ENCODE assay signal across 35 cellular contexts in genomic region chr2:232449964-232450363, GRCh38. TPM values are rescaled to one million over a fixed set of nuclear protein-coding genes. Genes with fewer than 3 reads are reported as not detected.
DNase-seq lines count a peak whose midpoint lies in the region; ATAC-seq, FAIRE-seq and TF ChIP-seq lines count a peak whose summit lies in the region.
"Had no signal": no experiment of that assay in that cellular context is flagged by ENCODE, and none has a peak within 500 bp of the region (broad histone marks: within the 10 kb centered on the region; RNA-seq: fewer than 3 reads in every experiment).

No MANE protein-coding gene starts in this region.

- no peaks in the 10 kb centered on the region for H3K9me3 Mint-ChIP-seq in activated CD8-positive, alpha-beta T cell treated with anti-CD3 and anti-CD28 coated beads for 36 hours
- H3K9me3 Mint-ChIP-seq in activated CD8-positive, alpha-beta T cell treated with anti-CD3 and anti-CD28 coated beads, Interleukin-2, amount 10 ng/mL, durations not matched to agents 7 days and 5 days (ENCODE audit: insufficient read depth) = no peaks in the 10 kb centered on the region
- H3K9me3 Mint-ChIP-seq: activated T-cell treated with anti-CD3 and anti-CD28 coated beads, Interleukin-2, amount 50 U/mL, for 4 hours; CD4-positive, alpha-beta T cell; central memory CD8-positive, alpha-beta T cell; dendritic cell treated with granulocyte-macrophage colony-stimulating factor and Interleukin-4, amounts not matched to agents 40 ng/mL and 50 ng/mL, for 4 days; nephron had no signal

- CTCF ChIA-PET in activated CD8-positive, alpha-beta T cell treated with anti-CD3 and anti-CD28 coated beads for 36 hours (lab: Charles Lee) = interaction anchor here (1.1 to 1.6 kb wide), 2 partner anchors 72 to 74 kb away, joined by 3 to 6 read pairs; no protein-coding TSS in a partner anchor
- CTCF ChIA-PET in activated CD8-positive, alpha-beta T cell treated with anti-CD3 and anti-CD28 coated beads, Interleukin-2, amount 10 ng/mL, durations not matched to agents 7 days and 5 days (lab: Charles Lee) = no interaction called here

- peak; percentile 27 for DNase-seq in activated CD8-positive, alpha-beta T cell treated with anti-CD3 and anti-CD28 coated beads for 36 hours
- DNase-seq in activated CD8-positive, alpha-beta T cell treated with anti-CD3 and anti-CD28 coated beads, Interleukin-2, amount 10 ng/mL, durations not matched to agents 7 days and 5 days = no peak
- DNase-seq in UCSD-AML1 (lab: John Stamatoyannopoulos, UW; ENCODE audit: unreplicated experiment) = peak; percentile 20
- peak; percentile 16 for DNase-seq in lower lobe of right lung
- DNase-seq in CD1c-positive myeloid dendritic cell (ENCODE audit: extremely low spot score) = no peak
- DNase-seq in H54 (ENCODE audit: insufficient read length, low spot score) = no peak
- DNase-seq in HT-29 (ENCODE audit: low spot score) = no peak
- DNase-seq: activated gamma-delta T cell; activated T-cell treated with anti-CD3 and anti-CD28 coated beads, Interleukin-2, amount 50 U/mL, for 4 hours; CD4-positive, alpha-beta T cell; EL; esophagus squamous epithelium; foreskin keratinocyte; GOT3; KG1; MG63; NCI-H1105 treated with DMSO at 0.1 percent for 48 hours; NCI-H187 treated with DMSO at 0.1 percent for 48 hours; NCI-H2171 treated with DMSO at 0.1 percent for 48 hours; NCI-H510A treated with DMSO at 0.1 percent for 48 hours; ovary; stimulated activated naive CD4-positive, alpha-beta T cell treated with Interleukin-2 at 50 U/mL for 16 hours; T-helper 17 cell had no signal

- no peaks in the 10 kb centered on the region for H3K9me2 ChIP-seq in DOHH2 (replicated peaks; ENCODE audit: control insufficient read depth, low read length)

- no peak overlapping the region for H3K27ac Mint-ChIP-seq in activated CD8-positive, alpha-beta T cell treated with anti-CD3 and anti-CD28 coated beads for 36 hours
- no peak overlapping the region for H3K27ac Mint-ChIP-seq in activated CD8-positive, alpha-beta T cell treated with anti-CD3 and anti-CD28 coated beads, Interleukin-2, amount 10 ng/mL, durations not matched to agents 7 days and 5 days
- H3K27ac Mint-ChIP-seq: CD4-positive, alpha-beta T cell; dendritic cell treated with granulocyte-macrophage colony-stimulating factor and Interleukin-4, amounts not matched to agents 40 ng/mL and 50 ng/mL, for 4 days; nephron; T-helper 17 cell had no signal

- no peak overlapping the region for H3K27ac ChIP-seq in DOHH2 (ENCODE audit: low read depth, low read length)
- no peak overlapping the region for H3K27ac ChIP-seq in lower lobe of right lung
- H3K27ac ChIP-seq: esophagus squamous epithelium, foreskin keratinocyte, ovary, SK-N-MC, thoracic aorta had no signal

- H3K36me3 Mint-ChIP-seq in activated CD8-positive, alpha-beta T cell treated with anti-CD3 and anti-CD28 coated beads for 36 hours (ENCODE audit: low read depth) = no peaks in the 10 kb centered on the region
- no peaks in the 10 kb centered on the region for H3K36me3 Mint-ChIP-seq in activated CD8-positive, alpha-beta T cell treated with anti-CD3 and anti-CD28 coated beads, Interleukin-2, amount 10 ng/mL, durations not matched to agents 7 days and 5 days (ENCODE audit: low read depth)

- peaks cover 20% of the 10 kb centered on the region for H3K4me1 Mint-ChIP-seq in activated CD8-positive, alpha-beta T cell treated with anti-CD3 and anti-CD28 coated beads for 36 hours (ENCODE audit: low read depth)
- H3K4me1 Mint-ChIP-seq in activated CD8-positive, alpha-beta T cell treated with anti-CD3 and anti-CD28 coated beads, Interleukin-2, amount 10 ng/mL, durations not matched to agents 7 days and 5 days (ENCODE audit: low read depth) = no peaks in the 10 kb centered on the region
- H3K4me1 Mint-ChIP-seq: central memory CD8-positive, alpha-beta T cell; T-helper 17 cell had no signal

- POLR2A ChIA-PET in activated CD8-positive, alpha-beta T cell treated with anti-CD3 and anti-CD28 coated beads for 36 hours (lab: Charles Lee) = no interaction called here
- POLR2A ChIA-PET in activated CD8-positive, alpha-beta T cell treated with anti-CD3 and anti-CD28 coated beads, Interleukin-2, amount 10 ng/mL, durations not matched to agents 7 days and 5 days (lab: Charles Lee) = no interaction called here

- peak overlapping the region; percentile 26; the same call in 1 of the 2 replicates for H3K4me2 ChIP-seq in DOHH2 (ENCODE audit: low read length)
- H3K4me2 ChIP-seq: smooth muscle cell had no signal

- no peak for TF ChIP-seq POLR2A in H54 (IDR thresholded peaks at IDR 0.05; ENCODE audit: low read depth, low read length)

- H3K9me3 ChIP-seq in DOHH2 (ENCODE audit: control insufficient read depth, insufficient read depth, low read length) (no peaks in the 10 kb centered on the region), lower lobe of right lung (no peaks in the 10 kb centered on the region)
- H3K9me3 ChIP-seq: esophagus squamous epithelium, MG63, ovary, thoracic aorta had no signal

- H3K4me3 Mint-ChIP-seq in activated CD8-positive, alpha-beta T cell treated with anti-CD3 and anti-CD28 coated beads for 36 hours = no peak overlapping the region
- H3K4me3 Mint-ChIP-seq in activated CD8-positive, alpha-beta T cell treated with anti-CD3 and anti-CD28 coated beads, Interleukin-2, amount 10 ng/mL, durations not matched to agents 7 days and 5 days = no peak overlapping the region
- H3K4me3 Mint-ChIP-seq: activated T-cell treated with anti-CD3 and anti-CD28 coated beads, Interleukin-2, amount 50 U/mL, for 4 hours; CD4-positive, alpha-beta T cell; central memory CD8-positive, alpha-beta T cell; dendritic cell treated with granulocyte-macrophage colony-stimulating factor and Interleukin-4, amounts not matched to agents 40 ng/mL and 50 ng/mL, for 4 days; nephron; T-helper 17 cell had no signal

- H3K27me3 ChIP-seq in DOHH2 (ENCODE audit: control insufficient read depth, low read length) (no peaks in the 10 kb centered on the region), lower lobe of right lung (ENCODE audit: low read depth) (no peaks in the 10 kb centered on the region)
- H3K27me3 ChIP-seq: MG63, ovary had no signal

- H3K36me3 ChIP-seq in DOHH2 (ENCODE audit: control insufficient read depth, low read length) = no peaks in the 10 kb centered on the region
- H3K36me3 ChIP-seq in lower lobe of right lung = no peaks in the 10 kb centered on the region
- H3K36me3 ChIP-seq: esophagus squamous epithelium, MG63, ovary, thoracic aorta had no signal

- FAIRE-seq in H54 (lab: Jason Lieb, UNC) = no peak
- FAIRE-seq: A204.1, endometrium, keratinocyte had no signal

- H3K4me3 ChIP-seq in DOHH2 (ENCODE audit: low read length) (no peak overlapping the region), lower lobe of right lung (no peak overlapping the region)
- H3K4me3 ChIP-seq: esophagus squamous epithelium, lung, MG63, ovary, SK-N-MC, smooth muscle cell, thoracic aorta had no signal

- peak; percentile 30 for ATAC-seq in activated CD8-positive, alpha-beta T cell treated with anti-CD3 and anti-CD28 coated beads for 36 hours
- no peak for ATAC-seq in activated CD8-positive, alpha-beta T cell treated with anti-CD3 and anti-CD28 coated beads, Interleukin-2, amount 10 ng/mL, durations not matched to agents 7 days and 5 days
- ATAC-seq in lower lobe of right lung = no peak
- ATAC-seq: activated T-cell treated with anti-CD3 and anti-CD28 coated beads, Interleukin-2, amount 50 U/mL, for 4 hours; foreskin keratinocyte; T-helper 17 cell had no signal

- intact Hi-C loops in activated CD8-positive, alpha-beta T cell treated with anti-CD3 and anti-CD28 coated beads for 36 hours (cut with micrococcal nuclease) = loop anchor here (5.0 kb wide), 2 partner anchors 72 to 113 kb away; partner anchors contain the start of gene PRSS56
- intact Hi-C loops in lower lobe of right lung (cut with DNase I) = no loop called here

- H3K79me2 ChIP-seq in DOHH2 (ENCODE audit: control insufficient read depth, low read length) = no peaks in the 10 kb centered on the region

- H3F3A ChIP-seq in DOHH2 (ENCODE audit: control insufficient read depth, insufficient read depth) = peaks cover 3% of the 10 kb centered on the region; the same call in 1 of the 2 replicates

- TF ChIP-seq CTCF in activated CD8-positive, alpha-beta T cell treated with anti-CD3 and anti-CD28 coated beads for 36 hours (IDR thresholded peaks at IDR 0.05) = no peak
- TF ChIP-seq CTCF in DOHH2 (IDR thresholded peaks at IDR 0.05; ENCODE audit: low read depth, low read length, poor library complexity, severe bottlenecking) (no peak), lower lobe of right lung (IDR thresholded peaks at IDR 0.05) (no peak)

- no peaks in the 10 kb centered on the region for H3K27me3 Mint-ChIP-seq in activated CD8-positive, alpha-beta T cell treated with anti-CD3 and anti-CD28 coated beads for 36 hours
- no peaks in the 10 kb centered on the region for H3K27me3 Mint-ChIP-seq in activated CD8-positive, alpha-beta T cell treated with anti-CD3 and anti-CD28 coated beads, Interleukin-2, amount 10 ng/mL, durations not matched to agents 7 days and 5 days (ENCODE audit: low read depth)
- H3K27me3 Mint-ChIP-seq: CD4-positive, alpha-beta T cell had no signal

- H3K4me1 ChIP-seq in DOHH2 (ENCODE audit: control insufficient read depth, low read length) (peaks cover 27% of the 10 kb centered on the region), lower lobe of right lung (no peaks in the 10 kb centered on the region)
- H3K4me1 ChIP-seq: esophagus squamous epithelium, foreskin keratinocyte had no signal

- no peaks in the 10 kb centered on the region for H4K20me1 ChIP-seq in DOHH2 (ENCODE audit: control insufficient read depth, insufficient read depth, low read depth, low read length)

RNA-seq across cellular contexts. Expression of gene ALPI, which starts 6.0 kb away (rescaled TPM):
- not detected for total RNA-seq in activated CD8-positive, alpha-beta T cell treated with anti-CD3 and anti-CD28 coated beads for 36 hours
- total RNA-seq in activated CD8-positive, alpha-beta T cell treated with anti-CD3 and anti-CD28 coated beads, Interleukin-2, amount 10 ng/mL, durations not matched to agents 7 days and 5 days = not detected
- not detected for total RNA-seq in lower lobe of right lung
- not detected in 2 replicates for total RNA-seq in HT-29 (2014; rRNA removed; shearing (Covaris generic))
- total RNA-seq: activated T-cell treated with anti-CD3 and anti-CD28 coated beads, Interleukin-2, amount 50 U/mL, for 4 hours; CD4-positive, alpha-beta T cell; esophagus squamous epithelium; foreskin keratinocyte; lung; smooth muscle cell; T-helper 17 cell; thoracic aorta; urinary bladder had no signal

RNA-seq across cellular contexts. Expression of gene ECEL1, which starts 37.7 kb away (rescaled TPM):
- under 1 TPM; 0.56 to 0.72 TPM for total RNA-seq in activated CD8-positive, alpha-beta T cell treated with anti-CD3 and anti-CD28 coated beads for 36 hours
- total RNA-seq in activated CD8-positive, alpha-beta T cell treated with anti-CD3 and anti-CD28 coated beads, Interleukin-2, amount 10 ng/mL, durations not matched to agents 7 days and 5 days = not detected
- total RNA-seq in lower lobe of right lung = 1.0 TPM
- not detected in 2 replicates for total RNA-seq in HT-29 (2014; rRNA removed; shearing (Covaris generic))
- total RNA-seq: CD4-positive, alpha-beta T cell; foreskin keratinocyte; smooth muscle cell; T-helper 17 cell had no signal

RNA-seq across cellular contexts. Expression of gene ALPG, which starts 43.3 kb away (rescaled TPM):
- not detected for total RNA-seq in activated CD8-positive, alpha-beta T cell treated with anti-CD3 and anti-CD28 coated beads for 36 hours
- not detected for total RNA-seq in activated CD8-positive, alpha-beta T cell treated with anti-CD3 and anti-CD28 coated beads, Interleukin-2, amount 10 ng/mL, durations not matched to agents 7 days and 5 days
- 0.53 TPM for total RNA-seq in lower lobe of right lung
- total RNA-seq in HT-29 (2014; rRNA removed; shearing (Covaris generic)) = 0.16 TPM in 1 of 2 replicates, not detected in the other
- total RNA-seq: activated T-cell treated with anti-CD3 and anti-CD28 coated beads, Interleukin-2, amount 50 U/mL, for 4 hours; CD4-positive, alpha-beta T cell; esophagus squamous epithelium; foreskin keratinocyte; smooth muscle cell; T-helper 17 cell; thoracic aorta; urinary bladder had no signal

Comparison
In these comparisons a context has a peak if more than half of its experiments do, and no peak if none do; other contexts are left out.
1. DNase-seq: peak in activated CD8-positive, alpha-beta T cell treated with anti-CD3 and anti-CD28 coated beads for 36 hours (single experiment), UCSD-AML1 (single experiment) and lower lobe of right lung (single experiment); none in activated CD8-positive, alpha-beta T cell treated with anti-CD3 and anti-CD28 coated beads, Interleukin-2, amount 10 ng/mL, durations not matched to agents 7 days and 5 days (single experiment), CD1c-positive myeloid dendritic cell (single experiment), H54 (single experiment) and HT-29 (single experiment).